Comparison of ENCODE assay signal across 23 cellular contexts in genomic region chr4:742096-742741, GRCh38. TPM values are rescaled to one million over a fixed set of nuclear protein-coding genes. Genes with fewer than 3 reads are reported as not detected.
DNase-seq lines count a peak whose midpoint lies in the region; ATAC-seq, FAIRE-seq and TF ChIP-seq lines count a peak whose summit lies in the region.
"Had no signal": no experiment of that assay in that cellular context is flagged by ENCODE, and none has a peak within 500 bp of the region (broad histone marks: within the 10 kb centered on the region; RNA-seq: fewer than 3 reads in every experiment).

No MANE protein-coding gene starts in this region.

- peaks cover 44% of the 10 kb centered on the region for H3K36me3 Mint-ChIP-seq in Caco-2 (ENCODE audit: insufficient read depth, unreplicated experiment)

- DNase-seq in right cardiac atrium (peak in 2 of 3 donors; percentile 30 to 38), Right ventricle myocardium superior (no peak), bronchial epithelial cell (ENCODE audit: low read depth) (no peak), sciatic nerve (ENCODE audit: low spot score) (no peak), Caco-2 (no peak), GF-D8 (lab: John Stamatoyannopoulos, UW) (no peak)
- DNase-seq in NK-92 treated with Interleukin-12 subunit alpha and Interleukin-12 subunit beta, amount 100 ng/mL, for 24 hours (lab: John Stamatoyannopoulos, UW): no peak
- DNase-seq: DMS 273 treated with DMSO at 0.1 percent for 48 hours, esophagus squamous epithelium had no signal

- H3K27ac Mint-ChIP-seq in Caco-2 (ENCODE audit: unreplicated experiment): no peak overlapping the region
- H3K27ac Mint-ChIP-seq: activated B cell treated with CpG ODN at 0.5 μM for 24 hours; activated T-cell treated with anti-CD3 and anti-CD28 coated beads, Interleukin-2, amount 50 U/mL, for 72 hours had no signal

- WGBS in right cardiac atrium: 83% methylated on average over 21 of the region's 21 CpGs

- H3K4me1 ChIP-seq in right cardiac atrium (ENCODE audit: control insufficient read depth, insufficient read depth, low read length) (no peaks in the 10 kb centered on the region), Caco-2 (no peaks in the 10 kb centered on the region)
- H3K4me1 ChIP-seq: BE2C, esophagus squamous epithelium, foreskin keratinocyte, heart right ventricle, lower lobe of right lung had no signal

- TF ChIP-seq CTCF in bronchial epithelial cell (IDR thresholded peaks at IDR 0.05; ENCODE audit: insufficient read depth, low read length, severe bottlenecking) (no peak), Caco-2 (IDR thresholded peaks at IDR 0.05; ENCODE audit: insufficient read depth in 1 of 2, low read depth in 1 of 2, low read length in 1 of 2, severe bottlenecking in 1 of 2, unreplicated experiment in 1 of 2) (no peak)

- CTCF ChIA-PET in Caco-2 (lab: Charles Lee): interaction anchor here (0.6 to 1.4 kb wide), 2 partner anchors 122 to 245 kb away, joined by 3 to 4 read pairs; partner anchors contain the start of gene IDUA

- POLR2A ChIA-PET in Caco-2 (lab: Charles Lee): no interaction called here

- H3K27me3 ChIP-seq in right cardiac atrium (ENCODE audit: control insufficient read depth, insufficient read depth) (no peaks in the 10 kb centered on the region), bronchial epithelial cell (ENCODE audit: control insufficient read depth, insufficient read depth, low read length) (no peaks in the 10 kb centered on the region), Caco-2 (replicated peaks; ENCODE audit: control insufficient read depth, insufficient read depth, low read length) (no peaks in the 10 kb centered on the region)
- H3K27me3 ChIP-seq: BE2C, esophagus squamous epithelium, foreskin keratinocyte, heart right ventricle, SJSA1, spleen had no signal

- ATAC-seq in right cardiac atrium (peak; percentile 13 to 27), Right ventricle myocardium superior (ENCODE audit: poor library complexity) (no peak), HG02678 (IDR thresholded peaks at IDR 0.05; ENCODE audit: unreplicated experiment) (peak; percentile 14), sciatic nerve (peak; percentile 35)

- no TSS peak for BruUV-seq in Caco-2 (replicated peaks; lab: Mats Ljungman, UMichigan)

- intact Hi-C loops in right cardiac atrium (cut with DNase I): no loop called here
- intact Hi-C loops in Right ventricle myocardium superior (cut with DNase I): no loop called here
- intact Hi-C loops in sciatic nerve (cut with DNase I): no loop called here
- intact Hi-C loops in Caco-2 (cut with micrococcal nuclease; ENCODE audit: unreplicated experiment): no loop called here

- peaks cover 5% of the 10 kb centered on the region for H3K36me3 ChIP-seq in bronchial epithelial cell (ENCODE audit: control insufficient read depth, insufficient read depth, low read length)
- peaks cover 2% of the 10 kb centered on the region; the same call in 1 of the 2 replicates for H3K36me3 ChIP-seq in Caco-2 (ENCODE audit: control insufficient read depth, insufficient read depth, low read length)
- H3K36me3 ChIP-seq: SJSA1 had no signal

- no peaks in the 10 kb centered on the region for H3K9me3 Mint-ChIP-seq in Caco-2 (ENCODE audit: unreplicated experiment)
- H3K9me3 Mint-ChIP-seq: activated B cell treated with CpG ODN at 0.5 μM for 24 hours; activated T-cell treated with anti-CD3 and anti-CD28 coated beads, Interleukin-2, amount 50 U/mL, for 72 hours; CD8-positive, alpha-beta memory T cell; neural crest cell had no signal

- no peaks in the 10 kb centered on the region for H3K27me3 Mint-ChIP-seq in Caco-2 (ENCODE audit: insufficient read depth, unreplicated experiment)
- H3K27me3 Mint-ChIP-seq: activated B cell treated with CpG ODN at 0.5 μM for 24 hours; CD8-positive, alpha-beta memory T cell had no signal

- no peak overlapping the region for H3K27ac ChIP-seq in right cardiac atrium (ENCODE audit: low read length)
- H3K27ac ChIP-seq: esophagus squamous epithelium, foreskin keratinocyte, heart right ventricle, lower lobe of right lung, spleen had no signal

- H3K4me3 ChIP-seq in right cardiac atrium (ENCODE audit: low read length) (no peak overlapping the region), bronchial epithelial cell (ENCODE audit: low read depth, low read length) (no peak overlapping the region), Caco-2 (ENCODE audit: low read depth, low read length) (no peak overlapping the region)
- H3K4me3 ChIP-seq: esophagus squamous epithelium, heart right ventricle, lower lobe of right lung, mucosa of descending colon, SJSA1, spleen had no signal

- H3K9me3 ChIP-seq in right cardiac atrium (ENCODE audit: control insufficient read depth, low read length): no peaks in the 10 kb centered on the region
- H3K9me3 ChIP-seq in Caco-2: no peaks in the 10 kb centered on the region
- H3K9me3 ChIP-seq: BE2C, esophagus squamous epithelium, heart right ventricle, lower lobe of right lung, mucosa of descending colon, SJSA1, spleen had no signal

- no peak overlapping the region for H3K4me3 Mint-ChIP-seq in Caco-2 (ENCODE audit: unreplicated experiment)
- H3K4me3 Mint-ChIP-seq: activated B cell treated with CpG ODN at 0.5 μM for 24 hours; activated T-cell treated with anti-CD3 and anti-CD28 coated beads, Interleukin-2, amount 50 U/mL, for 72 hours; CD8-positive, alpha-beta memory T cell; neural crest cell had no signal

- H3K4me1 Mint-ChIP-seq in Caco-2 (ENCODE audit: low read depth, unreplicated experiment): peaks cover 5% of the 10 kb centered on the region
- H3K4me1 Mint-ChIP-seq: neural crest cell had no signal

- FAIRE-seq in bronchial epithelial cell (lab: Jason Lieb, UNC): peak; percentile 81
- FAIRE-seq: kidney, RCC 7860 had no signal

RNA-seq across cellular contexts. Expression of gene PCGF3, which starts 36.6 kb away (rescaled TPM):
- 10 to 100 TPM; 25.0 to 28.6 (median 26.4) TPM for total RNA-seq in right cardiac atrium
- 30.1 TPM for polyA plus RNA-seq in right cardiac atrium
- total RNA-seq in Right ventricle myocardium superior: 20.8 TPM
- total RNA-seq in bronchial epithelial cell: 30.5 and 40.1 TPM in 2 replicates
- total RNA-seq in sciatic nerve: 50.3 TPM
- 36.6 and 38.0 TPM in 2 replicates for total RNA-seq in Caco-2 (2022)

RNA-seq across cellular contexts. Expression of gene SLC49A3, which starts 53.3 kb away (rescaled TPM):
- total RNA-seq in right cardiac atrium (10 to 100 TPM; 13.7 to 19.5 (median 16.9) TPM), Right ventricle myocardium superior (14.6 TPM), bronchial epithelial cell (0.53 and 1.7 TPM in 2 replicates), sciatic nerve (11.4 TPM), Caco-2 (2022) (0.20 TPM in 1 of 2 replicates, not detected in the other)
- 10.6 TPM for polyA plus RNA-seq in right cardiac atrium
- total RNA-seq: SJSA1 had no signal

Comparison
In these comparisons a context has a peak if more than half of its experiments do, and no peak if none do; other contexts are left out.
1. DNase-seq: peak in right cardiac atrium (2 of 3); none in Right ventricle myocardium superior (single experiment), bronchial epithelial cell (single experiment), sciatic nerve (single experiment), Caco-2 (0 of 2), GF-D8 (single experiment) and NK-92 treated with Interleukin-12 subunit alpha and Interleukin-12 subunit beta, amount 100 ng/mL, for 24 hours (single experiment).